Comparison of ENCODE assay signal across 8 cellular contexts in the genomic region with DNA sequence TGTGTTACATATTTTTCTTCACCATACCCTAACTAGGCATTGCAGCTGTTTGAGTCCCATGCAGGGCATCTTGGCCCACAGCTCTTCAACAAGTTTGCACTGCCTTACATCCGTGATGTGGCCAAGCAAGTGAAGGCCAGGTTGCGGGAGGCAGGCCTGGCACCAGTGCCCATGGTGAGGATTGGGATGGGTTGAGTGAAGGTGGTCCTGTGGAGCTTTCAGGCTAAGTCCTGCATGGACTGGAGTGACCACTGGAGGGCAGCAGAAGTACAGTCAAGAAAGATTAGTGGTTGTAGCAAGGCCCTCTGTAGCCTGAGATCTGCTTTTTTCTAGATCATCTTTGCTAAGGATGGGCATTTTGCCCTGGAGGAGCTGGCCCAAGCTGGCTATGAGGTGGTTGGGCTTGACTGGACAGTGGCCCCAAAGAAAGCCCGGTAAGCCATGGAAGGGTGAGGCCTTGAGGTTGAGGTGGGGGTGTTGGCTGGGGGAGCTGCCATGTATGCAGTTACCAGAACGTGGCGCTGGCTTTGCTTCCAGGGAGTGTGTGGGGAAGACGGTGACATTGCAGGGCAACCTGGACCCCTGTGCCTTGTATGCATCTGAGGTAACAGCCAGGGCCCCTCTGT. TPM values are rescaled to one million over a fixed set of nuclear protein-coding genes. Genes with fewer than 3 reads are reported as not detected.
A peak's percentile ranks its signal among the peaks of the same experiment; 100 is the strongest.
DNase-seq lines count a peak whose midpoint lies in the region; ATAC-seq and TF ChIP-seq lines count a peak whose summit lies in the region.

No MANE protein-coding gene starts in this region.

- H3K79me1 ChIP-seq in IMR-90 (ENCODE audit: low read depth in 1 of 2, low read length in 2 of 2), result peaks cover 20 to 49% of the 10 kb centered on the region in 2 experiments; a peak in 3 of 4 replicates

- no peak overlapping the region for H2BK15ac ChIP-seq in IMR-90 (ENCODE audit: low read depth, low read length)

- H3K18ac ChIP-seq in IMR-90 (ENCODE audit: low read depth, low read length), result no peak overlapping the region

- no peak for TF ChIP-seq POLR2A in IMR-90 (IDR thresholded peaks at IDR 0.05; ENCODE audit: low read depth, low read length)

- peak; percentile 91 for DNase-seq in COLO668 (lab: John Stamatoyannopoulos, UW; ENCODE audit: unreplicated experiment)
- peak; percentile 88 for DNase-seq in IMR-90
- DNase-seq in activated T-cell treated with anti-CD3 and anti-CD28 coated beads for 1 hour (ENCODE audit: low read depth), result peak; percentile 73
- peak; percentile 13 for DNase-seq in epithelial cell of proximal tubule (ENCODE audit: low read depth)
- peak; percentile 64 to 90 (median 78) for DNase-seq in naive thymus-derived CD8-positive, alpha-beta T cell
- DNase-seq in stimulated activated effector memory CD8-positive, alpha-beta T cell treated with anti-CD3 and anti-CD28 coated beads, Interleukin-12 subunit alpha, Interleukin-12 subunit beta, amount 100 ng/mL, for 72 hours (ENCODE audit: low spot score in 2 of 2), result peak; percentile 66 to 89

- H3K27ac ChIP-seq in IMR-90 (ENCODE audit: insufficient read depth, low read length) (peak overlapping the region; percentile 11; the same call in 1 of the 2 replicates), OCI-LY1 (ENCODE audit: low read depth, low read length, poor library complexity, severe bottlenecking) (no peak overlapping the region)

- H3F3A ChIP-seq in OCI-LY1 (ENCODE audit: insufficient read depth, low read length), result no peaks in the 10 kb centered on the region

- no peak overlapping the region for H4K8ac ChIP-seq in IMR-90 (ENCODE audit: low read depth in 2 of 2, low read length in 2 of 2)

- no peaks in the 10 kb centered on the region for H3K9me3 Mint-ChIP-seq in naive thymus-derived CD8-positive, alpha-beta T cell
- H3K9me3 Mint-ChIP-seq in stimulated activated effector memory CD8-positive, alpha-beta T cell treated with anti-CD3 and anti-CD28 coated beads, Interleukin-12 subunit alpha, Interleukin-12 subunit beta, amount 100 ng/mL, for 72 hours, result no peaks in the 10 kb centered on the region

- H3K9me1 ChIP-seq in IMR-90 (ENCODE audit: insufficient read depth, low read length), result peaks cover 11% of the 10 kb centered on the region

- ATAC-seq in IMR-90 (ENCODE audit: low read depth) (peak; percentile 40), HG03520 (IDR thresholded peaks at IDR 0.05; ENCODE audit: unreplicated experiment) (no peak)
- peak; percentile 30 to 36 for ATAC-seq in naive thymus-derived CD8-positive, alpha-beta T cell
- no peak for ATAC-seq in stimulated activated effector memory CD8-positive, alpha-beta T cell treated with anti-CD3 and anti-CD28 coated beads, Interleukin-12 subunit alpha, Interleukin-12 subunit beta, amount 100 ng/mL, for 72 hours

- H2AK9ac ChIP-seq in IMR-90 (replicated peaks; ENCODE audit: low read depth, low read length, poor library complexity), result peak overlapping the region; percentile 61

- H3K4me3 ChIP-seq in IMR-90 (ENCODE audit: insufficient read depth, low read depth, low read length), result no peak overlapping the region
- H3K4me3 ChIP-seq in OCI-LY1 (ENCODE audit: low read depth, low read length, poor library complexity, severe bottlenecking), result no peak overlapping the region
- H3K4me3 ChIP-seq in epithelial cell of proximal tubule (ENCODE audit: low read depth, low read length), result no peak overlapping the region

- TF ChIP-seq CTCF in IMR-90 (conservative IDR thresholded peaks at IDR 0.05; ENCODE audit: low read depth, low read length), result peak; percentile 86
- TF ChIP-seq CTCF in OCI-LY1 (IDR thresholded peaks at IDR 0.05; ENCODE audit: low read length), result peak; percentile 94
- peak; percentile 89 for TF ChIP-seq CTCF in epithelial cell of proximal tubule (conservative IDR thresholded peaks at IDR 0.05; ENCODE audit: low read depth, low read length)

- peak overlapping the region; percentile 33 to 86 (median 66) for H3K4me3 Mint-ChIP-seq in naive thymus-derived CD8-positive, alpha-beta T cell
- H3K4me3 Mint-ChIP-seq in stimulated activated effector memory CD8-positive, alpha-beta T cell treated with anti-CD3 and anti-CD28 coated beads, Interleukin-12 subunit alpha, Interleukin-12 subunit beta, amount 100 ng/mL, for 72 hours, result peak overlapping the region; percentile 78

- intact Hi-C loops in IMR-90 (cut with micrococcal nuclease), result loop anchor here (1.0 to 5.0 kb wide), 6 partner anchors 222 to 558 kb away; partner anchors contain the start of genes MUTYH, RNU5D-1, TESK2 and TOE1

- H3K9ac ChIP-seq in IMR-90 (ENCODE audit: low read depth, low read length), result no peak overlapping the region
- H3K9ac ChIP-seq in OCI-LY1 (ENCODE audit: low read length), result no peak overlapping the region

- POLR2A ChIA-PET in IMR-90 (lab: Charles Lee; ENCODE audit: unreplicated experiment), result interaction anchor here (1.2 kb wide), 1 partner anchor 289 kb away, joined by 7 read pairs; no protein-coding TSS in a partner anchor
- POLR2A ChIA-PET in naive thymus-derived CD8-positive, alpha-beta T cell (lab: Charles Lee), result interaction anchor here (0.6 to 6.2 kb wide), 12 partner anchors 8 to 672 kb away, joined by 3 to 112 read pairs (median 4); partner anchors contain the start of genes CCDC163, EIF2B3, GPBP1L1 and MMACHC

- no peak overlapping the region for H4K91ac ChIP-seq in IMR-90 (ENCODE audit: insufficient read depth, low read depth, low read length)

- no peak overlapping the region for H3K23ac ChIP-seq in IMR-90 (ENCODE audit: low read depth, low read length)

- H3K36me3 Mint-ChIP-seq in naive thymus-derived CD8-positive, alpha-beta T cell, result peaks cover 0 to 13% (median 0%) of the 10 kb centered on the region in 3 donors
- H3K36me3 Mint-ChIP-seq in stimulated activated effector memory CD8-positive, alpha-beta T cell treated with anti-CD3 and anti-CD28 coated beads, Interleukin-12 subunit alpha, Interleukin-12 subunit beta, amount 100 ng/mL, for 72 hours, result peaks cover 31% of the 10 kb centered on the region

- in situ Hi-C loops in IMR-90 (cut with MboI; ENCODE audit: low sequenced_read_pairs), result loop anchor here (5.0 kb wide), 3 partner anchors 288 to 553 kb away; partner anchors contain the start of gene TESK2

- H3K56ac ChIP-seq in IMR-90 (ENCODE audit: extremely low read depth, insufficient read depth, low read length), result no peak overlapping the region

- H3K4me1 Mint-ChIP-seq in naive thymus-derived CD8-positive, alpha-beta T cell, result peaks cover 17 to 47% (median 43%) of the 10 kb centered on the region in 4 donors
- peaks cover 50% of the 10 kb centered on the region for H3K4me1 Mint-ChIP-seq in stimulated activated effector memory CD8-positive, alpha-beta T cell treated with anti-CD3 and anti-CD28 coated beads, Interleukin-12 subunit alpha, Interleukin-12 subunit beta, amount 100 ng/mL, for 72 hours

- H3K4ac ChIP-seq in IMR-90 (ENCODE audit: low read depth, low read length), result 0 out of 2 replicates have a peak overlapping the region, but pooled peaks have one; percentile 7

- H3K9me3 ChIP-seq in IMR-90 (ENCODE audit: control insufficient read depth, insufficient read depth, low read length) (no peaks in the 10 kb centered on the region), OCI-LY1 (ENCODE audit: low read length) (no peaks in the 10 kb centered on the region)

- H3K4me1 ChIP-seq in IMR-90 (ENCODE audit: control insufficient read depth, insufficient read depth, low read length) (peaks cover 12% of the 10 kb centered on the region), OCI-LY1 (ENCODE audit: insufficient read depth, low read length, severe bottlenecking) (peaks cover 31% of the 10 kb centered on the region)

- H3K14ac ChIP-seq in IMR-90 (replicated peaks; ENCODE audit: low read depth, low read length), result no peak overlapping the region

- CTCF ChIA-PET in IMR-90 (lab: Yijun Ruan, JAX), result interaction anchor here (0.6 to 2.1 kb wide), 13 partner anchors 27 to 479 kb away, joined by 3 to 17 read pairs (median 5); no protein-coding TSS in a partner anchor

- 0% methylated on average over 1 of the region's 6 CpGs; no CpG with 5 or more reads in 1 of the 2 experiments for WGBS in IMR-90 (ENCODE audit: extremely low coverage in 2 of 2, insufficient read length in 1 of 2), 2 experiments

- peaks cover 10% of the 10 kb centered on the region; the same call in 1 of the 2 replicates for H3K36me3 ChIP-seq in IMR-90 (ENCODE audit: control insufficient read depth, insufficient read depth, low read length)
- peaks cover under 1% of the 10 kb centered on the region; the same call in 1 of the 2 replicates for H3K36me3 ChIP-seq in OCI-LY1 (ENCODE audit: insufficient read depth, low read length)

- H3K27me3 Mint-ChIP-seq in naive thymus-derived CD8-positive, alpha-beta T cell, result no peaks in the 10 kb centered on the region

- dilution Hi-C loops in IMR-90 (cut with HindIII; ENCODE audit: low sequenced_read_pairs, unreplicated experiment), result no loop called here

- H2BK120ac ChIP-seq in IMR-90 (ENCODE audit: low read depth, low read length), result no peak overlapping the region

- H2BK20ac ChIP-seq in IMR-90 (ENCODE audit: low read depth, low read length), result no peak overlapping the region

- H2AK5ac ChIP-seq in IMR-90 (ENCODE audit: low read depth, low read length), result peak overlapping the region; percentile 69; the same call in 1 of the 2 replicates

- H3K4me2 ChIP-seq in IMR-90 (ENCODE audit: low read depth, low read length), result peak overlapping the region; percentile 8; the same call in 1 of the 2 replicates
- H3K4me2 ChIP-seq in OCI-LY1 (ENCODE audit: low read length), result no peak overlapping the region

- no peaks in the 10 kb centered on the region for H3K27me3 ChIP-seq in IMR-90 (ENCODE audit: control insufficient read depth, insufficient read depth, low read length)
- H3K27me3 ChIP-seq in OCI-LY1 (ENCODE audit: insufficient read depth, low read length), result no peaks in the 10 kb centered on the region

- H2AFZ ChIP-seq in IMR-90 (replicated peaks; ENCODE audit: low read length, poor library complexity) (peak overlapping the region; percentile 24), OCI-LY1 (ENCODE audit: low read length) (no peak overlapping the region)

- no peak overlapping the region for H4K5ac ChIP-seq in IMR-90 (ENCODE audit: low read depth, low read length)

- H3K9me2 ChIP-seq in OCI-LY1 (ENCODE audit: low read depth, low read length), result no peaks in the 10 kb centered on the region

- H3K79me2 ChIP-seq in OCI-LY1 (ENCODE audit: insufficient read depth, low read length), result no peaks in the 10 kb centered on the region

- no peak overlapping the region for H2BK5ac ChIP-seq in IMR-90 (ENCODE audit: low read depth, low read length, poor library complexity, severe bottlenecking)

- TF ChIP-seq RAD21 in IMR-90 (IDR thresholded peaks at IDR 0.05; ENCODE audit: low read length), result peak; percentile 90

- peak overlapping the region; percentile 38 to 91 (median 82) for H3K27ac Mint-ChIP-seq in naive thymus-derived CD8-positive, alpha-beta T cell
- peak overlapping the region; percentile 59 for H3K27ac Mint-ChIP-seq in stimulated activated effector memory CD8-positive, alpha-beta T cell treated with anti-CD3 and anti-CD28 coated beads, Interleukin-12 subunit alpha, Interleukin-12 subunit beta, amount 100 ng/mL, for 72 hours

- H4K20me1 ChIP-seq in IMR-90 (ENCODE audit: insufficient read depth, low read length) (peaks cover 9% of the 10 kb centered on the region; the same call in 1 of the 2 replicates), OCI-LY1 (ENCODE audit: insufficient read depth, low read length) (no peaks in the 10 kb centered on the region)

- BruUV-seq in IMR-90 (replicated peaks; lab: Mats Ljungman, UMichigan), result no TSS peak

RNA-seq across cellular contexts. Expression of gene UROD, which starts 2.5 kb away (rescaled TPM):
- total RNA-seq in IMR-90 (2012; rRNA removed) (165 and 220 TPM in 2 replicates), epithelial cell of proximal tubule (104 and 141 TPM in 2 replicates)
- 224 and 247 TPM in 2 replicates for polyA plus RNA-seq in IMR-90 (2012; rRNA removed)
- polyA plus RNA-seq in IMR-90 (2012; cell fraction: cytosol; rRNA removed), result 256 and 274 TPM in 2 replicates
- polyA plus RNA-seq in IMR-90 (2012; cell fraction: nucleus; rRNA removed; ENCODE audit: low replicate concordance), result 310 and 337 TPM in 2 replicates
- total RNA-seq in naive thymus-derived CD8-positive, alpha-beta T cell, result 10 to 100 TPM; 74.9 to 78.8 TPM
- polyA plus RNA-seq in naive thymus-derived CD8-positive, alpha-beta T cell, result 10 to 100 TPM; 71.6 to 80.9 (median 74.9) TPM

RNA-seq across cellular contexts. Expression of gene HECTD3, which starts 3.4 kb away (rescaled TPM):
- total RNA-seq in IMR-90 (2012; rRNA removed), result 12.2 and 14.4 TPM in 2 replicates
- polyA plus RNA-seq in IMR-90 (2012; rRNA removed), result 39.5 and 44.1 TPM in 2 replicates
- 22.3 and 28.3 TPM in 2 replicates for polyA plus RNA-seq in IMR-90 (2012; cell fraction: cytosol; rRNA removed)
- 142 and 150 TPM in 2 replicates for polyA plus RNA-seq in IMR-90 (2012; cell fraction: nucleus; rRNA removed; ENCODE audit: low replicate concordance)
- total RNA-seq in epithelial cell of proximal tubule, result 32.8 and 36.6 TPM in 2 replicates
- 10 to 100 TPM; 47.2 to 49.3 TPM for total RNA-seq in naive thymus-derived CD8-positive, alpha-beta T cell
- polyA plus RNA-seq in naive thymus-derived CD8-positive, alpha-beta T cell, result 10 to 100 TPM in 2 of 3 donors, 1 to 10 TPM in 1; 7.2 to 17.8 (median 15.6) TPM

RNA-seq across cellular contexts. Expression of gene EIF2B3, which starts 28.1 kb away (rescaled TPM):
- total RNA-seq in IMR-90 (2012; rRNA removed) (63.3 and 77.8 TPM in 2 replicates), epithelial cell of proximal tubule (27.0 and 36.4 TPM in 2 replicates)
- polyA plus RNA-seq in IMR-90 (2012; rRNA removed), result 33.7 and 36.6 TPM in 2 replicates
- polyA plus RNA-seq in IMR-90 (2012; cell fraction: cytosol; rRNA removed), result 9.4 and 19.0 TPM in 2 replicates
- 3.5 and 14.0 TPM in 2 replicates for polyA plus RNA-seq in IMR-90 (2012; cell fraction: nucleus; rRNA removed; ENCODE audit: low replicate concordance)
- 10 to 100 TPM; 16.0 to 16.5 TPM for total RNA-seq in naive thymus-derived CD8-positive, alpha-beta T cell
- 10 to 100 TPM; 22.1 to 27.9 (median 22.5) TPM for polyA plus RNA-seq in naive thymus-derived CD8-positive, alpha-beta T cell

Comparison
In these comparisons a context has a peak if more than half of its experiments do, and no peak if none do; other contexts are left out.
1. DNase-seq: peak in every context shown above with its lines; median percentile 91 in COLO668; 88 in IMR-90; 78 in naive thymus-derived CD8-positive, alpha-beta T cell; 78 in stimulated activated effector memory CD8-positive, alpha-beta T cell treated with anti-CD3 and anti-CD28 coated beads, Interleukin-12 subunit alpha, Interleukin-12 subunit beta, amount 100 ng/mL, for 72 hours; 73 in activated T-cell treated with anti-CD3 and anti-CD28 coated beads for 1 hour; 13 in epithelial cell of proximal tubule.
2. ATAC-seq: peak in IMR-90 (single experiment) and naive thymus-derived CD8-positive, alpha-beta T cell (2 of 2); none in stimulated activated effector memory CD8-positive, alpha-beta T cell treated with anti-CD3 and anti-CD28 coated beads, Interleukin-12 subunit alpha, Interleukin-12 subunit beta, amount 100 ng/mL, for 72 hours (single experiment) and HG03520 (single experiment).
3. Peak in every context shown above with its lines, with median percentiles within 50 percentile points of each other: CTCF ChIP-seq.